1 cellular context compared by ENCODE assay signal in the genomic region with DNA sequence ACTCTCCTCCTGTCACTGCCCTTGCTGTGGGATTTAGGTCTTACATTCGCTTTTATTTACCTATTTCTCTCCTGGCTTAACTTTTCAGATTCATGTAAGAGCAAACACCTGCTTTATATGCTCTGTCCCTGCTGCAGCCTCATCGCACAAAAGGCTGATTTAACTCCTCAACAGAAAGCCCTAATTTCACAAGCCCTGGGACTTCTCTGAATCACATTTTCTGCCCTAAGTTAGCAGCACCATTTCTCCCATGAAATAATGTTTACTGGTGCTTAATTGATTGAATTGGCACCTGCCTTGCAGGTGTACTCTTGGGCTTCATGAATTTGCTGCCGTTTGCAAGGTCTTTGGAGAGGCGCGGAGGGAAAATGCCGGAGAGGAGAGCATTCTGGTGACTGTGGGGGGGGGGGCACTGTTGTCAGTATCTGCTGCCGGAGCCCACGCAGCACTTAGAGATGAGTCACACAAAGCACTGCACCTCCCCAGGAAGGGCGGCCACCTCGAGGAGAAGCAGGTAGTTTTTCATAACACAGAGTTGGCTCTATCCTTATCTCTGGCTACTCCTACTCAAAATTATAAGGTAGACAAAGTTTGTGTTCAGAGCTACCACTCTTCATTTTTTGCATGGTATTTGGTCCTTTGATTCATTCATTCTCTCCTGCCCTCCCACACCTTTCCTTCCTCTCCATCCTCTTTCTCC.
TF ChIP-seq lines count a peak whose summit lies in the region.

No MANE protein-coding gene starts in this region.

TF ChIP-seq in K562, 482 proteins besides CTCF, POLR2A, EP300 and RAD21 (continued from another document):
- TF ChIP-seq, protein P1, sequence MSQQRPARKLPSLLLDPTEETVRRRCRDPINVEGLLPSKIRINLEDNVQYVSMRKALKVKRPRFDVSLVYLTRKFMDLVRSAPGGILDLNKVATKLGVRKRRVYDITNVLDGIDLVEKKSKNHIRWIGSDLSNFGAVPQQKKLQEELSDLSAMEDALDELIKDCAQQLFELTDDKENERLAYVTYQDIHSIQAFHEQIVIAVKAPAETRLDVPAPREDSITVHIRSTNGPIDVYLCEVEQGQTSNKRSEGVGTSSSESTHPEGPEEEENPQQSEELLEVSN (IDR thresholded peaks at IDR 0.05; ENCODE audit: borderline replicate concordance in 1 of 2, extremely low read depth in 1 of 2, insufficient read depth in 1 of 2, insufficient read length in 1 of 2, low read depth in 1 of 2, low read length in 1 of 2, poor library complexity in 1 of 2, severe bottlenecking in 1 of 2), result no peak
- TF ChIP-seq, protein P2, sequence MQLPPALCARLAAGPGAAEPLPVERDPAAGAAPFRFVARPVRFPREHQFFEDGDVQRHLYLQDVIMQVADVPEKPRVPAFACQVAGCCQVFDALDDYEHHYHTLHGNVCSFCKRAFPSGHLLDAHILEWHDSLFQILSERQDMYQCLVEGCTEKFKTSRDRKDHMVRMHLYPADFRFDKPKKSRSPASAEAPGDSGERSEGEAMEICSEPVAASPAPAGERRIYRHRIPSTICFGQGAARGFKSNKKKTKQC (CRISPR knock-in tag; IDR thresholded peaks at IDR 0.05), result no peak
- TF ChIP-seq, protein P3, sequence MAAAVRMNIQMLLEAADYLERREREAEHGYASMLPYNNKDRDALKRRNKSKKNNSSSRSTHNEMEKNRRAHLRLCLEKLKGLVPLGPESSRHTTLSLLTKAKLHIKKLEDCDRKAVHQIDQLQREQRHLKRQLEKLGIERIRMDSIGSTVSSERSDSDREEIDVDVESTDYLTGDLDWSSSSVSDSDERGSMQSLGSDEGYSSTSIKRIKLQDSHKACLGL (CRISPR knock-in tag; IDR thresholded peaks at IDR 0.05; ENCODE audit: borderline replicate concordance, poor library complexity, severe bottlenecking), result no peak
